Comparison of ENCODE assay signal across 1 cellular context in the genomic region with DNA sequence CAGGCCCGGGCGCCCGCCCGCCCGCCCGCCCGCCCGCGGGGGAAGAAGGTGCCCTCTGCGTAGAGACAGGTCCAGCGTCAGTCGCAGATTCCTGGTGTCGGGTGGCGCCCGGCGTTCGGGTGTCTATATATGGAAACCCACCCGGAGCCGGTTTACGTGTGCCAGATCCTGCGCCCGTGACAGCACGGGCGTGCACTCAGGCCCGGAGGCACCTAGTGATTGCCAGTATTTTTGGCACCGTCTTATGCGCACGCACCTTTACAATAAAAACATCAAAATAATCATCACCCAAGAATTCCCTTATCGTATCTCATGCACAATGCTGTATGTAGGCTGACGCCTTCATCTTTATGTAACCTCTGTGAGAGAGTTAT.
TF ChIP-seq lines count a peak whose summit lies in the region.

No MANE protein-coding gene starts in this region.

TF ChIP-seq in H1, 55 proteins besides CTCF, POLR2A, EP300 and RAD21 (continued from another document):
- TF ChIP-seq, protein P1, sequence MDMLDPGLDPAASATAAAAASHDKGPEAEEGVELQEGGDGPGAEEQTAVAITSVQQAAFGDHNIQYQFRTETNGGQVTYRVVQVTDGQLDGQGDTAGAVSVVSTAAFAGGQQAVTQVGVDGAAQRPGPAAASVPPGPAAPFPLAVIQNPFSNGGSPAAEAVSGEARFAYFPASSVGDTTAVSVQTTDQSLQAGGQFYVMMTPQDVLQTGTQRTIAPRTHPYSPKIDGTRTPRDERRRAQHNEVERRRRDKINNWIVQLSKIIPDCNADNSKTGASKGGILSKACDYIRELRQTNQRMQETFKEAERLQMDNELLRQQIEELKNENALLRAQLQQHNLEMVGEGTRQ (IDR thresholded peaks at IDR 0.05; ENCODE audit: low read length) = no peak
- TF ChIP-seq SP2 (IDR thresholded peaks at IDR 0.05; ENCODE audit: low read length) (no peak), ZNF274 (IDR thresholded peaks at IDR 0.05; ENCODE audit: borderline replicate concordance, extremely low read depth, low read length) (no peak), BACH1 (IDR thresholded peaks at IDR 0.05; ENCODE audit: low read length) (no peak), RFX5 (IDR thresholded peaks at IDR 0.05; ENCODE audit: borderline replicate concordance, low read depth, low read length) (no peak), HDAC6 (IDR thresholded peaks at IDR 0.05; ENCODE audit: low read depth, low read length) (no peak), YY1 (IDR thresholded peaks at IDR 0.05; ENCODE audit: low read depth, low read length) (no peak), SP1 (IDR thresholded peaks at IDR 0.05; ENCODE audit: low read depth, low read length) (no peak), RNF2 (IDR thresholded peaks at IDR 0.05; ENCODE audit: borderline replicate concordance, low read depth, low read length, missing control alignments, poor library complexity, severe bottlenecking) (no peak)
